Comparison of ENCODE assay signal across 17 cellular contexts in the genomic region with DNA sequence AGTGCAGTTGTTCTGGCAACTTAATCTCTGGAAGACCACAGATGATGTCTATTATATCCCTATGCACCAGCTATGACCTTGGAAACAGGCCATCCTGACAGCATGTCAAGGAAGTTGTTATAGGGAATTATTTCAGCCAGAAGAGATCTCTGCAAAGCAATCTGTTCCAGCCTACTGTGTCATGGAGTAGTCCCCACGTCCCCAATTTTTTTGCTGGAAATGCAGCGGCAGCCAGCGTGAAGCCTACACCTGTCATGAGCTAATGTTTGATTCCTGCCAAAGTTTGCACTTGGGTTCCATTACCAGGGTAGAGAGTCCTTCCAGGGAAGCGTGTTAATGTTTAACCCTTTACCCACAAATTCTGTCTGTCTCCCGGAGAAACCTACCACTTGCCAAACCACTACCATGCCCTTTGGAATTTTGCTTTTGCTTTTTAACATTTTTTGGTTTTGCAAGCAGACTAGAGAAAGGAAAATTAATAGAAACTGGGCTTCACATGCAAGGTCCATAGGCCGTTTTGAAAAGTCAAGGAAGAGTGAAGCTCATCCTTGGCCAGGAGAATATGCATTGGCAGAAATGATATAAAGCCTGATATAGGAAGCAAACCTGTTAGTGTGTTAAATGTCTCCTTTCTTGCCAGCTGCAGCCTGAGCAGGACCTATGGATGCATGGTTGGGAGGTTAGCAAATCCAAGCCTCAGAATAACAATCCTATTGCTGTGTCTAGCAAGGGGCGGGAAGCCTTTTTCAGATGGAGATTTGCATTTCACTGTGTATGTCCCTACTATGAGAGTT.
DNase-seq lines count a peak whose midpoint lies in the region; ATAC-seq lines count a peak whose summit lies in the region.
"Had no signal": no experiment of that assay in that cellular context is flagged by ENCODE, and none has a peak within 500 bp of the region (broad histone marks: within the 10 kb centered on the region; RNA-seq: fewer than 3 reads in every experiment).

No MANE protein-coding gene starts in this region.

- H3K9me3 Mint-ChIP-seq in activated naive CD8-positive, alpha-beta T cell treated with anti-CD3 and anti-CD28 coated beads, Interleukin-2, amount 50 U/mL, for 24 hours = peaks cover 4% of the 10 kb centered on the region
- H3K9me3 Mint-ChIP-seq: immature natural killer cell had no signal

- H3K4me1 ChIP-seq in subcutaneous abdominal adipose tissue (ENCODE audit: control insufficient read depth in 5 of 5, insufficient read depth in 5 of 5, low read length in 5 of 5) = peaks cover 0 to 28% (median 25%) of the 10 kb centered on the region in 5 donors

- ATAC-seq in left colon = peak; percentile 76
- no peak for ATAC-seq in HG03378 (IDR thresholded peaks at IDR 0.05; ENCODE audit: unreplicated experiment)
- no peak for ATAC-seq in activated naive CD8-positive, alpha-beta T cell treated with anti-CD3 and anti-CD28 coated beads, Interleukin-2, amount 50 U/mL, for 24 hours
- ATAC-seq: activated CD8-positive, alpha-beta memory T cell treated with anti-CD3 and anti-CD28 coated beads, Interleukin-2, amount 10 ng/mL, durations not matched to agents 7 days and 5 days; PC-3; SK-N-SH treated with all-trans-retinoic acid at 6 μM for 48 hours had no signal

- H3K9me3 ChIP-seq in subcutaneous abdominal adipose tissue (ENCODE audit: control insufficient read depth in 5 of 5, low read length in 5 of 5) = no peaks in the 10 kb centered on the region
- H3K9me3 ChIP-seq: tibial artery had no signal

- peaks cover 2% of the 10 kb centered on the region for H3K27me3 Mint-ChIP-seq in activated naive CD8-positive, alpha-beta T cell treated with anti-CD3 and anti-CD28 coated beads, Interleukin-2, amount 50 U/mL, for 24 hours

- no peaks in the 10 kb centered on the region for H3K36me3 ChIP-seq in subcutaneous abdominal adipose tissue (ENCODE audit: control insufficient read depth in 5 of 5, insufficient read depth in 5 of 5, low read length in 5 of 5)
- H3K36me3 ChIP-seq: tibial artery had no signal

- intact Hi-C loops in left colon (cut with DNase I, micrococcal nuclease) = no loop called here

- no peak overlapping the region for H3K4me3 Mint-ChIP-seq in activated naive CD8-positive, alpha-beta T cell treated with anti-CD3 and anti-CD28 coated beads, Interleukin-2, amount 50 U/mL, for 24 hours
- H3K4me3 Mint-ChIP-seq: activated CD8-positive, alpha-beta memory T cell treated with anti-CD3 and anti-CD28 coated beads, Interleukin-2, amount 10 ng/mL, durations not matched to agents 7 days and 5 days; immature natural killer cell had no signal

- H3K9ac ChIP-seq in subcutaneous abdominal adipose tissue (ENCODE audit: low read length in 5 of 5) = no peak overlapping the region

- H3K4me1 Mint-ChIP-seq in activated naive CD8-positive, alpha-beta T cell treated with anti-CD3 and anti-CD28 coated beads, Interleukin-2, amount 50 U/mL, for 24 hours = peaks cover 12% of the 10 kb centered on the region

- H3K27ac ChIP-seq in subcutaneous abdominal adipose tissue (ENCODE audit: low read depth, low read length) = peak overlapping the region; percentile 25
- H3K27ac ChIP-seq: 22Rv1, tibial artery, VCaP had no signal

- H3K36me3 Mint-ChIP-seq in activated naive CD8-positive, alpha-beta T cell treated with anti-CD3 and anti-CD28 coated beads, Interleukin-2, amount 50 U/mL, for 24 hours (ENCODE audit: low read depth) = peaks cover 2% of the 10 kb centered on the region
- H3K36me3 Mint-ChIP-seq: activated CD8-positive, alpha-beta memory T cell treated with anti-CD3 and anti-CD28 coated beads, Interleukin-2, amount 10 ng/mL, durations not matched to agents 7 days and 5 days; immature natural killer cell had no signal

- H3K4me3 ChIP-seq in subcutaneous abdominal adipose tissue (ENCODE audit: low read depth in 1 of 5, low read length in 5 of 5) = peak overlapping the region in 2 of 5 donors; percentile 29 to 38
- H3K4me3 ChIP-seq: tibial artery had no signal

- H3K27ac Mint-ChIP-seq in activated naive CD8-positive, alpha-beta T cell treated with anti-CD3 and anti-CD28 coated beads, Interleukin-2, amount 50 U/mL, for 24 hours = no peak overlapping the region
- H3K27ac Mint-ChIP-seq: activated CD8-positive, alpha-beta memory T cell treated with anti-CD3 and anti-CD28 coated beads, Interleukin-2, amount 10 ng/mL, durations not matched to agents 7 days and 5 days; immature natural killer cell had no signal

- no peaks in the 10 kb centered on the region for H3K27me3 ChIP-seq in subcutaneous abdominal adipose tissue (ENCODE audit: control insufficient read depth in 5 of 5, insufficient read depth in 4 of 5, low read length in 5 of 5)
- H3K27me3 ChIP-seq: tibial artery had no signal

- DNase-seq in NCI-H1092 treated with DMSO at 0.1 percent for 48 hours (lab: John Stamatoyannopoulos, UW) (peak; percentile 55), NCI-H1092 (lab: John Stamatoyannopoulos, UW) (no peak), NCI-H524 treated with DMSO at 0.1 percent for 48 hours (lab: John Stamatoyannopoulos, UW) (peak; percentile 69), left colon (no peak), midbrain (lab: John Stamatoyannopoulos, UW) (no peak)
- no peak for DNase-seq in activated naive CD8-positive, alpha-beta T cell treated with anti-CD3 and anti-CD28 coated beads, Interleukin-2, amount 50 U/mL, for 24 hours
- DNase-seq: activated CD8-positive, alpha-beta memory T cell treated with anti-CD3 and anti-CD28 coated beads, Interleukin-2, amount 10 ng/mL, durations not matched to agents 7 days and 5 days; activated naive CD4-positive, alpha-beta T cell; immature natural killer cell; NCI-H345; PC-3; tibial artery had no signal

Comparison
In these comparisons a context has a peak if more than half of its experiments do, and no peak if none do; other contexts are left out.
1. DNase-seq: peak in NCI-H1092 treated with DMSO at 0.1 percent for 48 hours (single experiment) and NCI-H524 treated with DMSO at 0.1 percent for 48 hours (single experiment); none in NCI-H1092 (single experiment), left colon (0 of 2), midbrain (single experiment) and activated naive CD8-positive, alpha-beta T cell treated with anti-CD3 and anti-CD28 coated beads, Interleukin-2, amount 50 U/mL, for 24 hours (single experiment).